1 cellular context compared by ENCODE assay signal in the genomic region with DNA sequence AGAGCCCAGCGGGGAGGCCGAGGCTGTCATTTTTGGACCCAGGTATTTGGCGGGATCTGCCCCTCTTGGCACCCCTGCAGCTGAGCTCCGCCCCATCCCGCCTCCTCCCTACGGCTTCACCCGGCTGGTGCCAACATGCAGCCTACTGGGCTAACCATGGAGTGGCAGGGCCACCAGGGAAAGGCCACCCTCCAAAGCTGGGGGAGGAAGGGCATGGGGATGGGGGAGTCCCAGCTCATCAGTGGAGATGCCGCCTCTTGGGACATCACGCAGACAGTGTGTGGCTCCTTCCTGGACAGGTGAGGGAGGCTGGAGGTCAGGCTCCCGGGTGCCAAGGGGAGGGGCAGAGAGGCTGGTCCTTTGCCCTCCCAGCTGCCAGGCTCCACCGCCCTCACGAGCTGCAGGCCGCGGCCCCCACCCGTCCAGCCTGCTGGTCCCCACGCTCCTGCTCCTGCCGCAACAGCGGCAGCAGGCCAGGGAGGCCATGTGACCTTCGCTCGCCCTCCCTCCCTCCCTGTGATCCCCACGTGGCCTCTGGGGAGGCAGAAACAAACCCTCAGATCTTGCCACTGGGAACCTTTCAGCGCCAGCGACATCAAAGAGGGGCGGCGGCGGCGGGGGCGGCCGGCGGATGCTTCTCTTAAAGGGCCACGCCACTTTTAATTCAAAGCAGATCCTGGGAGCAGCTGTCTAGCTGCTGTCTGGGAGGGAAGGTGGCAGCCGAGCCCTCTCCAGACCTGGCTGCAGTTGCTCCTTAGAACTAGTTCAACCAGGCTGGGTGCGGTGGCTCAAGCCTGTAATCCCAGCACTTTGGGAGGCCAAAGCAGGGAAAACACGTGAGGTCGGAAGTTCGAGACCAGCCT.
TF ChIP-seq lines count a peak whose summit lies in the region.

No MANE protein-coding gene starts in this region.

TF ChIP-seq in HepG2, 621 proteins besides CTCF, POLR2A, EP300 and RAD21 (continued from another document and continues in another):
- TF ChIP-seq SP2 (CRISPR knock-in tag; IDR thresholded peaks at IDR 0.05) (no peak), HOXA9 (CRISPR knock-in tag; IDR thresholded peaks at IDR 0.05; ENCODE audit: borderline replicate concordance) (no peak), ZNF253 (CRISPR knock-in tag; IDR thresholded peaks at IDR 0.05; ENCODE audit: borderline replicate concordance) (0 out of 2 replicates have a peak, but pooled peaks have one; percentile 33), ZNF747 (CRISPR knock-in tag; IDR thresholded peaks at IDR 0.05; ENCODE audit: borderline replicate concordance) (peak; percentile 96), RELA (CRISPR knock-in tag; IDR thresholded peaks at IDR 0.05) (0 out of 2 replicates have a peak, but pooled peaks have one; percentile 53), ZNF343 (CRISPR knock-in tag; IDR thresholded peaks at IDR 0.05) (peak; percentile 79; the same call in 1 of the 2 replicates), HHEX (CRISPR knock-in tag; IDR thresholded peaks at IDR 0.05) (0 out of 2 replicates have a peak, but pooled peaks have one; percentile 36), ZNF546 (CRISPR knock-in tag; conservative IDR thresholded peaks at IDR 0.05) (no peak; the same call in 1 of the 2 replicates), ZNF746 (CRISPR knock-in tag; IDR thresholded peaks at IDR 0.05) (peak; percentile 99), TEAD3 (CRISPR knock-in tag; optimal IDR thresholded peaks at IDR 0.05; ENCODE audit: borderline replicate concordance) (peak; percentile 64), TCF12 (IDR thresholded peaks at IDR 0.05) (no peak), TCF12 (CRISPR knock-in tag; IDR thresholded peaks at IDR 0.05) (peak; percentile 92; the same call in 1 of the 2 replicates), KDM6A (CRISPR knock-in tag; IDR thresholded peaks at IDR 0.05; ENCODE audit: low read depth) (peak; percentile 68; the same call in 1 of the 2 replicates), ZEB1 (IDR thresholded peaks at IDR 0.05; ENCODE audit: insufficient replicate concordance, low read depth) (peak; percentile 16), ZNF451 (CRISPR knock-in tag; IDR thresholded peaks at IDR 0.05) (peak; percentile 93; the same call in 1 of the 2 replicates), KDM3A (CRISPR knock-in tag; IDR thresholded peaks at IDR 0.05; ENCODE audit: low read depth) (peak; percentile 96), NAIF1 (CRISPR knock-in tag; IDR thresholded peaks at IDR 0.05; ENCODE audit: borderline replicate concordance) (0 out of 2 replicates have a peak, but pooled peaks have one; percentile 71), TP53 (CRISPR knock-in tag; conservative IDR thresholded peaks at IDR 0.05) (0 out of 2 replicates have a peak, but pooled peaks have one; percentile 59), ZNF572 (CRISPR knock-in tag; IDR thresholded peaks at IDR 0.05) (peak; percentile 20; the same call in 1 of the 2 replicates), PHF5A (CRISPR knock-in tag; IDR thresholded peaks at IDR 0.05; ENCODE audit: low read depth, unreplicated experiment) (peak; percentile 52), SOX6 (IDR thresholded peaks at IDR 0.05) (no peak), SOX6 (CRISPR knock-in tag; IDR thresholded peaks at IDR 0.05) (peak; percentile 92), GABPB1 (CRISPR knock-in tag; IDR thresholded peaks at IDR 0.05) (peak; percentile 88), EZH2 (conservative IDR thresholded peaks at IDR 0.05; ENCODE audit: low read depth, low read length) (no peak), MED1 (CRISPR knock-in tag; IDR thresholded peaks at IDR 0.05) (peak; percentile 97), ZNF329 (CRISPR knock-in tag; IDR thresholded peaks at IDR 0.05; ENCODE audit: low read depth) (no peak), NPAS2 (CRISPR knock-in tag; IDR thresholded peaks at IDR 0.05; ENCODE audit: borderline replicate concordance) (no peak), GATAD2A (CRISPR knock-in tag; IDR thresholded peaks at IDR 0.05) (peak; percentile 94), TCF7 (IDR thresholded peaks at IDR 0.05; ENCODE audit: low read depth) (peak; percentile 99), ZMAT3 (CRISPR knock-in tag; conservative IDR thresholded peaks at IDR 0.05) (peak; percentile 92), CCDC6 (CRISPR knock-in tag; IDR thresholded peaks at IDR 0.05) (peak; percentile 74; the same call in 1 of the 2 replicates), FOXA1 (IDR thresholded peaks at IDR 0.05) (no peak), FOXA1 (CRISPR knock-in tag; IDR thresholded peaks at IDR 0.05) (no peak), ZNF724P (CRISPR knock-in tag; IDR thresholded peaks at IDR 0.05; ENCODE audit: borderline replicate concordance) (no peak), ZFP1 (CRISPR knock-in tag; IDR thresholded peaks at IDR 0.05) (peak; percentile 78; the same call in 1 of the 2 replicates), ZNF550 (CRISPR knock-in tag; IDR thresholded peaks at IDR 0.05; ENCODE audit: borderline replicate concordance) (no peak; the same call in 1 of the 2 replicates), SIN3A (IDR thresholded peaks at IDR 0.05; ENCODE audit: borderline replicate concordance, low read depth, low read length) (peak; percentile 85), LCORL (IDR thresholded peaks at IDR 0.05) (no peak), LCORL (CRISPR knock-in tag; IDR thresholded peaks at IDR 0.05) (peak; percentile 92), MEIS1 (CRISPR knock-in tag; IDR thresholded peaks at IDR 0.05; ENCODE audit: borderline replicate concordance) (no peak; the same call in 1 of the 2 replicates), GATA4 (IDR thresholded peaks at IDR 0.05; ENCODE audit: borderline replicate concordance, low read depth) (peak; percentile 72; the same call in 1 of the 2 replicates), SMC3 (IDR thresholded peaks at IDR 0.05; ENCODE audit: low read length) (no peak), SMYD3 (CRISPR knock-in tag; IDR thresholded peaks at IDR 0.05) (no peak), CREM (IDR thresholded peaks at IDR 0.05) (peak; percentile 81), CREM (CRISPR knock-in tag; IDR thresholded peaks at IDR 0.05) (no peak), ZNF12 (CRISPR knock-in tag; IDR thresholded peaks at IDR 0.05) (peak; percentile 64; the same call in 1 of the 2 replicates)
- TF ChIP-seq, protein P1, sequence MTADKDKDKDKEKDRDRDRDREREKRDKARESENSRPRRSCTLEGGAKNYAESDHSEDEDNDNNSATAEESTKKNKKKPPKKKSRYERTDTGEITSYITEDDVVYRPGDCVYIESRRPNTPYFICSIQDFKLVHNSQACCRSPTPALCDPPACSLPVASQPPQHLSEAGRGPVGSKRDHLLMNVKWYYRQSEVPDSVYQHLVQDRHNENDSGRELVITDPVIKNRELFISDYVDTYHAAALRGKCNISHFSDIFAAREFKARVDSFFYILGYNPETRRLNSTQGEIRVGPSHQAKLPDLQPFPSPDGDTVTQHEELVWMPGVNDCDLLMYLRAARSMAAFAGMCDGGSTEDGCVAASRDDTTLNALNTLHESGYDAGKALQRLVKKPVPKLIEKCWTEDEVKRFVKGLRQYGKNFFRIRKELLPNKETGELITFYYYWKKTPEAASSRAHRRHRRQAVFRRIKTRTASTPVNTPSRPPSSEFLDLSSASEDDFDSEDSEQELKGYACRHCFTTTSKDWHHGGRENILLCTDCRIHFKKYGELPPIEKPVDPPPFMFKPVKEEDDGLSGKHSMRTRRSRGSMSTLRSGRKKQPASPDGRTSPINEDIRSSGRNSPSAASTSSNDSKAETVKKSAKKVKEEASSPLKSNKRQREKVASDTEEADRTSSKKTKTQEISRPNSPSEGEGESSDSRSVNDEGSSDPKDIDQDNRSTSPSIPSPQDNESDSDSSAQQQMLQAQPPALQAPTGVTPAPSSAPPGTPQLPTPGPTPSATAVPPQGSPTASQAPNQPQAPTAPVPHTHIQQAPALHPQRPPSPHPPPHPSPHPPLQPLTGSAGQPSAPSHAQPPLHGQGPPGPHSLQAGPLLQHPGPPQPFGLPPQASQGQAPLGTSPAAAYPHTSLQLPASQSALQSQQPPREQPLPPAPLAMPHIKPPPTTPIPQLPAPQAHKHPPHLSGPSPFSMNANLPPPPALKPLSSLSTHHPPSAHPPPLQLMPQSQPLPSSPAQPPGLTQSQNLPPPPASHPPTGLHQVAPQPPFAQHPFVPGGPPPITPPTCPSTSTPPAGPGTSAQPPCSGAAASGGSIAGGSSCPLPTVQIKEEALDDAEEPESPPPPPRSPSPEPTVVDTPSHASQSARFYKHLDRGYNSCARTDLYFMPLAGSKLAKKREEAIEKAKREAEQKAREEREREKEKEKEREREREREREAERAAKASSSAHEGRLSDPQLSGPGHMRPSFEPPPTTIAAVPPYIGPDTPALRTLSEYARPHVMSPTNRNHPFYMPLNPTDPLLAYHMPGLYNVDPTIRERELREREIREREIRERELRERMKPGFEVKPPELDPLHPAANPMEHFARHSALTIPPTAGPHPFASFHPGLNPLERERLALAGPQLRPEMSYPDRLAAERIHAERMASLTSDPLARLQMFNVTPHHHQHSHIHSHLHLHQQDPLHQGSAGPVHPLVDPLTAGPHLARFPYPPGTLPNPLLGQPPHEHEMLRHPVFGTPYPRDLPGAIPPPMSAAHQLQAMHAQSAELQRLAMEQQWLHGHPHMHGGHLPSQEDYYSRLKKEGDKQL (CRISPR knock-in tag; IDR thresholded peaks at IDR 0.05; ENCODE audit: low read depth) = no peak; the same call in none of the 2 replicates
- TF ChIP-seq, protein P2, sequence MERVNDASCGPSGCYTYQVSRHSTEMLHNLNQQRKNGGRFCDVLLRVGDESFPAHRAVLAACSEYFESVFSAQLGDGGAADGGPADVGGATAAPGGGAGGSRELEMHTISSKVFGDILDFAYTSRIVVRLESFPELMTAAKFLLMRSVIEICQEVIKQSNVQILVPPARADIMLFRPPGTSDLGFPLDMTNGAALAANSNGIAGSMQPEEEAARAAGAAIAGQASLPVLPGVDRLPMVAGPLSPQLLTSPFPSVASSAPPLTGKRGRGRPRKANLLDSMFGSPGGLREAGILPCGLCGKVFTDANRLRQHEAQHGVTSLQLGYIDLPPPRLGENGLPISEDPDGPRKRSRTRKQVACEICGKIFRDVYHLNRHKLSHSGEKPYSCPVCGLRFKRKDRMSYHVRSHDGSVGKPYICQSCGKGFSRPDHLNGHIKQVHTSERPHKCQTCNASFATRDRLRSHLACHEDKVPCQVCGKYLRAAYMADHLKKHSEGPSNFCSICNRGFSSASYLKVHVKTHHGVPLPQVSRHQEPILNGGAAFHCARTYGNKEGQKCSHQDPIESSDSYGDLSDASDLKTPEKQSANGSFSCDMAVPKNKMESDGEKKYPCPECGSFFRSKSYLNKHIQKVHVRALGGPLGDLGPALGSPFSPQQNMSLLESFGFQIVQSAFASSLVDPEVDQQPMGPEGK (CRISPR knock-in tag; IDR thresholded peaks at IDR 0.05) = peak; percentile 99
- TF ChIP-seq, protein P3, sequence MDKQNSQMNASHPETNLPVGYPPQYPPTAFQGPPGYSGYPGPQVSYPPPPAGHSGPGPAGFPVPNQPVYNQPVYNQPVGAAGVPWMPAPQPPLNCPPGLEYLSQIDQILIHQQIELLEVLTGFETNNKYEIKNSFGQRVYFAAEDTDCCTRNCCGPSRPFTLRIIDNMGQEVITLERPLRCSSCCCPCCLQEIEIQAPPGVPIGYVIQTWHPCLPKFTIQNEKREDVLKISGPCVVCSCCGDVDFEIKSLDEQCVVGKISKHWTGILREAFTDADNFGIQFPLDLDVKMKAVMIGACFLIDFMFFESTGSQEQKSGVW (CRISPR knock-in tag; IDR thresholded peaks at IDR 0.05; ENCODE audit: borderline replicate concordance) = no peak
- TF ChIP-seq, protein P4, sequence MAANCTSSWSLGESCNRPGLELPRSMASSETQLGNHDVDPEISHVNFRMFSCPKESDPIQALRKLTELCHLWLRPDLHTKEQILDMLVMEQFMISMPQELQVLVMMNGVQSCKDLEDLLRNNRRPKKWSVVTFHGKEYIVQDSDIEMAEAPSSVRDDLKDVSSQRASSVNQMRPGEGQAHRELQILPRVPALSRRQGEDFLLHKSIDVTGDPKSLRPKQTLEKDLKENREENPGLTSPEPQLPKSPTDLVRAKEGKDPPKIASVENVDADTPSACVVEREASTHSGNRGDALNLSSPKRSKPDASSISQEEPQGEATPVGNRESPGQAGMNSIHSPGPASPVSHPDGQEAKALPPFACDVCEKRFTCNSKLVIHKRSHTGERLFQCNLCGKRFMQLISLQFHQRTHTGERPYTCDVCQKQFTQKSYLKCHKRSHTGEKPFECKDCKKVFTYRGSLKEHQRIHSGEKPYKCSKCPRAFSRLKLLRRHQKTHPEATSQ (CRISPR knock-in tag; IDR thresholded peaks at IDR 0.05; ENCODE audit: borderline replicate concordance) = no peak
- TF ChIP-seq, protein P5, sequence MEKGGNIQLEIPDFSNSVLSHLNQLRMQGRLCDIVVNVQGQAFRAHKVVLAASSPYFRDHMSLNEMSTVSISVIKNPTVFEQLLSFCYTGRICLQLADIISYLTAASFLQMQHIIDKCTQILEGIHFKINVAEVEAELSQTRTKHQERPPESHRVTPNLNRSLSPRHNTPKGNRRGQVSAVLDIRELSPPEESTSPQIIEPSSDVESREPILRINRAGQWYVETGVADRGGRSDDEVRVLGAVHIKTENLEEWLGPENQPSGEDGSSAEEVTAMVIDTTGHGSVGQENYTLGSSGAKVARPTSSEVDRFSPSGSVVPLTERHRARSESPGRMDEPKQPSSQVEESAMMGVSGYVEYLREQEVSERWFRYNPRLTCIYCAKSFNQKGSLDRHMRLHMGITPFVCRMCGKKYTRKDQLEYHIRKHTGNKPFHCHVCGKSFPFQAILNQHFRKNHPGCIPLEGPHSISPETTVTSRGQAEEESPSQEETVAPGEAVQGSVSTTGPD (CRISPR knock-in tag; IDR thresholded peaks at IDR 0.05) = peak; percentile 70; the same call in 1 of the 2 replicates
